Comparison of ENCODE assay signal across 29 cellular contexts in genomic region chr12:85708775-85709174, GRCh38.
"Had no signal": no experiment of that assay in that cellular context is flagged by ENCODE, and none has a peak within 500 bp of the region (broad histone marks: within the 10 kb centered on the region; RNA-seq: fewer than 3 reads in every experiment).

No MANE protein-coding gene starts in this region.

- H3K36me3 ChIP-seq: colonic mucosa, esophagus muscularis mucosa, esophagus squamous epithelium, gastrocnemius medialis, gastroesophageal sphincter, heart left ventricle, heart right ventricle had no signal

- H3K4me1 ChIP-seq: colonic mucosa, foreskin keratinocyte had no signal

- FAIRE-seq: colon, endometrium, endothelial cell of umbilical vein, frontal cortex had no signal

- ATAC-seq: effector memory CD8-positive, alpha-beta T cell; esophagus mucosa; foreskin keratinocyte; gastrocnemius medialis; gastroesophageal sphincter; heart left ventricle; heart right ventricle had no signal

- H3K27ac ChIP-seq: colonic mucosa, coronary artery, dorsolateral prefrontal cortex, epithelial cell of prostate, esophagus muscularis mucosa, esophagus squamous epithelium, foreskin keratinocyte, gastrocnemius medialis, gastroesophageal sphincter, heart left ventricle, heart right ventricle, hepatocyte had no signal

- H3K9me3 ChIP-seq: colonic mucosa, esophagus muscularis mucosa, esophagus squamous epithelium, gastrocnemius medialis, gastroesophageal sphincter, heart left ventricle had no signal

- H3K4me3 ChIP-seq: colonic mucosa, coronary artery, dorsolateral prefrontal cortex, esophagus muscularis mucosa, esophagus squamous epithelium, gastrocnemius medialis, gastroesophageal sphincter, heart left ventricle, heart right ventricle, hepatocyte had no signal

- H3K4me2 ChIP-seq: hepatocyte had no signal

- DNase-seq: colonic mucosa; cortex of kidney; dermis blood vessel endothelial cell; dorsolateral prefrontal cortex; effector CD4-positive, alpha-beta T cell; effector CD8-positive, alpha-beta T cell; effector memory CD4-positive, alpha-beta T cell; effector memory CD8-positive, alpha-beta T cell; endodermal cell; erythroblast; esophagus squamous epithelium; foreskin fibroblast; foreskin keratinocyte; foreskin melanocyte; gastrocnemius medialis; glutamatergic neuron; head of caudate nucleus; heart left ventricle; heart right ventricle had no signal
